ENCODE assay signal across 8 cellular contexts in genomic region chr12:111766608-111767361, GRCh38. TPM values are rescaled to one million over a fixed set of nuclear protein-coding genes. Genes with fewer than 3 reads are reported as not detected.
DNase-seq lines count a peak whose midpoint lies in the region; ATAC-seq and TF ChIP-seq lines count a peak whose summit lies in the region.

Gene ALDH2 (plus strand): TSS chr12:111766933. CDS start chr12:111766983, 50 bp downstream.

- in situ Hi-C loops in transverse colon (cut with MboI; ENCODE audit: low pct_ligation_motif_present in 1 of 4, low pct_unique_long_range_greater_than_20kb in 1 of 4, low sequenced_read_pairs in 3 of 4), result no loop called here

- peaks cover 10 to 17% (median 14%) of the 10 kb centered on the region in 3 donors for H3K4me1 Mint-ChIP-seq in CD8-positive, alpha-beta memory T cell

- intact Hi-C loops in transverse colon (cut with DNase I; ENCODE audit: low total_unique reads), result no loop called here

- H3K27me3 ChIP-seq in CD8-positive, alpha-beta memory T cell (ENCODE audit: insufficient read depth, low read length, poor library complexity, severe bottlenecking), result peaks cover 9% of the 10 kb centered on the region
- H3K27me3 ChIP-seq in foreskin keratinocyte, result no peaks in the 10 kb centered on the region
- H3K27me3 ChIP-seq in neural cell (ENCODE audit: insufficient read depth, low read depth, low read length), result no peaks in the 10 kb centered on the region
- H3K27me3 ChIP-seq in transverse colon, result no peaks in the 10 kb centered on the region

- no peaks in the 10 kb centered on the region for H3K9me3 ChIP-seq in CD8-positive, alpha-beta memory T cell (ENCODE audit: low read length)
- no peaks in the 10 kb centered on the region for H3K9me3 ChIP-seq in neural cell (ENCODE audit: low read length)
- no peaks in the 10 kb centered on the region for H3K9me3 ChIP-seq in transverse colon

- CTCF ChIA-PET in CD8-positive, alpha-beta memory T cell (lab: Charles Lee), result interaction anchor here (0.9 to 1.0 kb wide), 2 partner anchors 13 to 46 kb away, joined by 3 to 4 read pairs; no protein-coding TSS in a partner anchor

- no peaks in the 10 kb centered on the region for H3K9me2 ChIP-seq in neural cell (ENCODE audit: insufficient read depth, low read length)

- H3K79me2 ChIP-seq in neural cell (replicated peaks; ENCODE audit: insufficient read depth, low read length), result peaks cover 5% of the 10 kb centered on the region

- H3K4me3 Mint-ChIP-seq in CD8-positive, alpha-beta memory T cell, result peak within 1 kb of the TSS; percentile 48 to 80 (median 78)

- peak; percentile 9 for TF ChIP-seq CTCF in foreskin keratinocyte (conservative IDR thresholded peaks at IDR 0.05)
- TF ChIP-seq CTCF in neural cell (IDR thresholded peaks at IDR 0.05; ENCODE audit: poor library complexity, severe bottlenecking), result peak; percentile 47
- TF ChIP-seq CTCF in transverse colon (IDR thresholded peaks at IDR 0.05), result peak in 2 of 5 experiments; percentile 2 to 22

- TF ChIP-seq POLR2A in transverse colon (IDR thresholded peaks at IDR 0.05), result peak; percentile 86

- H3K4me3 ChIP-seq in CD8-positive, alpha-beta memory T cell (ENCODE audit: low read length), result peak within 1 kb of the TSS; percentile 51
- H3K4me3 ChIP-seq in neural cell (ENCODE audit: low read length) (peak within 1 kb of the TSS; percentile 83), transverse colon (peak within 1 kb of the TSS; percentile 47 to 87 (median 83))

- H3K36me3 Mint-ChIP-seq in CD8-positive, alpha-beta memory T cell, result peaks cover 0 to 4% (median 1%) of the 10 kb centered on the region in 3 donors

- H2AFZ ChIP-seq in neural cell (ENCODE audit: low read depth, low read length), result peak within 1 kb of the TSS; percentile 87

- peak within 1 kb of the TSS; percentile 79 for H3K9ac ChIP-seq in neural cell (ENCODE audit: low read length)

- WGBS in transverse colon (ENCODE audit: low coverage in 1 of 2), 2 donors, result 3% methylated on average over 57 of the region's 73 CpGs; no CpG with 5 or more reads in 1 of the 2 donors

- TF ChIP-seq EP300 in neural cell (conservative IDR thresholded peaks at IDR 0.05; ENCODE audit: poor library complexity, severe bottlenecking), result peak; percentile 22
- TF ChIP-seq EP300 in transverse colon (IDR thresholded peaks at IDR 0.05; ENCODE audit: low read depth), result no peak

- peak within 1 kb of the TSS in 3 of 8 donors; percentile 48 to 93 (median 69) for H3K27ac Mint-ChIP-seq in CD8-positive, alpha-beta memory T cell

- peak within 1 kb of the TSS; percentile 16 for H3K27ac ChIP-seq in CD8-positive, alpha-beta memory T cell (ENCODE audit: low read depth, low read length)
- peak within 1 kb of the TSS; percentile 27 for H3K27ac ChIP-seq in foreskin keratinocyte
- peak within 1 kb of the TSS; percentile 51 for H3K27ac ChIP-seq in neural cell (ENCODE audit: low read length)
- peak within 1 kb of the TSS; percentile 88 to 94 (median 92) for H3K27ac ChIP-seq in transverse colon

- no peaks in the 10 kb centered on the region for H3K36me3 ChIP-seq in CD8-positive, alpha-beta memory T cell (ENCODE audit: insufficient read depth, low read length)
- H3K36me3 ChIP-seq in neural cell (ENCODE audit: insufficient read depth, low read length), result no peaks in the 10 kb centered on the region
- H3K36me3 ChIP-seq in transverse colon, result no peaks in the 10 kb centered on the region

- no peak for TF ChIP-seq RAD21 in neural cell (conservative IDR thresholded peaks at IDR 0.05)

- peaks cover 4% of the 10 kb centered on the region for H3K4me1 ChIP-seq in CD8-positive, alpha-beta memory T cell (ENCODE audit: insufficient read depth, low read length)
- H3K4me1 ChIP-seq in foreskin keratinocyte, result no peaks in the 10 kb centered on the region
- H3K4me1 ChIP-seq in transverse colon, result peaks cover 19 to 50% (median 44%) of the 10 kb centered on the region in 4 donors

- H4K20me1 ChIP-seq in neural cell (ENCODE audit: insufficient read depth), result no peaks in the 10 kb centered on the region

- DNase-seq in CD8-positive, alpha-beta memory T cell, result peak in 3 of 5 donors; percentile 3 to 23 (median 4)
- DNase-seq in NCI-H524 treated with DMSO at 0.1 percent for 48 hours (lab: John Stamatoyannopoulos, UW) (peak; percentile 26), foreskin keratinocyte (no peak), transverse colon (peak; percentile 84)
- DNase-seq in activated naive CD4-positive, alpha-beta T cell treated with Interleukin-2 at 50 U/mL for 16 hours, result peak; percentile 21

- POLR2A ChIA-PET in CD8-positive, alpha-beta memory T cell (lab: Charles Lee), result no interaction called here

- no peaks in the 10 kb centered on the region for H3F3A ChIP-seq in neural cell (ENCODE audit: insufficient read depth, low read length, poor library complexity, severe bottlenecking)

- peak; percentile 52 for ATAC-seq in GM21786 (IDR thresholded peaks at IDR 0.05; ENCODE audit: unreplicated experiment)
- ATAC-seq in foreskin keratinocyte, result peak; percentile 70
- ATAC-seq in GM18870 (IDR thresholded peaks at IDR 0.05; ENCODE audit: unreplicated experiment), result no peak

- peak within 1 kb of the TSS; percentile 98 for H3K4me2 ChIP-seq in neural cell (ENCODE audit: low read length)

- H3K27me3 Mint-ChIP-seq in CD8-positive, alpha-beta memory T cell, result peaks cover 29 to 68% of the 10 kb centered on the region in 2 donors

- H3K9me3 Mint-ChIP-seq in CD8-positive, alpha-beta memory T cell, result peaks cover 0 to 3% (median 0%) of the 10 kb centered on the region in 5 donors

TF ChIP-seq in neural cell, 6 proteins besides CTCF, POLR2A, EP300 and RAD21:
- TF ChIP-seq MXI1 (conservative IDR thresholded peaks at IDR 0.05; ENCODE audit: poor library complexity, severe bottlenecking), result peak; percentile 50
- no peak for TF ChIP-seq SMC3 (conservative IDR thresholded peaks at IDR 0.05; ENCODE audit: poor library complexity)
- peak; percentile 66 for TF ChIP-seq TAF1 (IDR thresholded peaks at IDR 0.05; ENCODE audit: low read depth)
- TF ChIP-seq REST (IDR thresholded peaks at IDR 0.05; ENCODE audit: borderline replicate concordance), result no peak
- TF ChIP-seq EZH2 (IDR thresholded peaks at IDR 0.05; ENCODE audit: borderline replicate concordance, insufficient read depth, low read length, poor library complexity, severe bottlenecking), result no peak
- TF ChIP-seq POLR2AphosphoS5 (IDR thresholded peaks at IDR 0.05), result peak; percentile 87

RNA-seq across cellular contexts. Expression of gene ALDH2, which starts in this region (rescaled TPM):
- total RNA-seq in CD8-positive, alpha-beta memory T cell, result 1 to 10 TPM; 1.2 to 1.4 TPM
- 0.45 TPM for polyA plus RNA-seq in CD8-positive, alpha-beta memory T cell
- 23.8 and 24.8 TPM in 2 replicates for total RNA-seq in foreskin keratinocyte
- 29.9 and 32.2 TPM in 2 replicates for polyA plus RNA-seq in foreskin keratinocyte
- 64.3 and 74.0 TPM in 2 replicates for polyA plus RNA-seq in neural cell
- polyA minus RNA-seq in neural cell, result 56.5 and 63.7 TPM in 2 replicates
- 100 to 1,000 TPM; 102 to 239 (median 162) TPM for total RNA-seq in transverse colon

Comparison
In these comparisons a context has a peak if more than half of its experiments do, and no peak if none do; other contexts are left out.
1. RNA of gene ALDH2 (total RNA-seq): 102 to 239 TPM in transverse colon and 23.8 to 24.8 TPM in foreskin keratinocyte; 1.2 to 1.4 TPM in CD8-positive, alpha-beta memory T cell; every median in the first group is over 10 times any median in the second.
2. RNA of gene ALDH2 (polyA plus RNA-seq): 64.3 to 74.0 TPM in neural cell and 29.9 to 32.2 TPM in foreskin keratinocyte; 0.45 TPM in CD8-positive, alpha-beta memory T cell (single experiment); every median in the first group is over 10 times any median in the second.
3. DNase-seq: peak in CD8-positive, alpha-beta memory T cell (3 of 5), NCI-H524 treated with DMSO at 0.1 percent for 48 hours (single experiment), activated naive CD4-positive, alpha-beta T cell treated with Interleukin-2 at 50 U/mL for 16 hours (single experiment) and transverse colon (single experiment); none in foreskin keratinocyte (0 of 2).
4. H3K27ac ChIP-seq: peak in every context shown above with its lines; median percentile 92 in transverse colon; 51 in neural cell; 27 in foreskin keratinocyte; 16 in CD8-positive, alpha-beta memory T cell.
5. Peak in every context shown above with its lines, with median percentiles within 50 percentile points of each other: H3K4me3 ChIP-seq.